8 cellular contexts compared by ENCODE assay signal in genomic region chr18:3450358-3451107, GRCh38. TPM values are rescaled to one million over a fixed set of nuclear protein-coding genes. Genes with fewer than 3 reads are reported as not detected.
A peak's percentile ranks its signal among the peaks of the same experiment; 100 is the strongest.
DNase-seq lines count a peak whose midpoint lies in the region; ATAC-seq and TF ChIP-seq lines count a peak whose summit lies in the region.

No MANE protein-coding gene starts in this region.

- peaks cover 3% of the 10 kb centered on the region for H3K4me1 ChIP-seq in right cardiac atrium (ENCODE audit: control insufficient read depth, insufficient read depth, low read length)

- WGBS in right cardiac atrium, result under 1% methylated on average over 69 of the region's 69 CpGs

- DNase-seq in NCI-H524 treated with DMSO at 0.1 percent for 48 hours (lab: John Stamatoyannopoulos, UW), result peak; percentile 23
- no peak for DNase-seq in NCI-H524 (lab: John Stamatoyannopoulos, UW)
- peak; percentile 76 for DNase-seq in T follicular helper cell (ENCODE audit: low read depth)
- DNase-seq in amniotic epithelial cell (ENCODE audit: low read depth), result peak; percentile 72
- DNase-seq in right cardiac atrium, result peak; percentile 81 to 91 (median 90)
- DNase-seq in retinal pigment epithelial cell (ENCODE audit: low read depth), result no peak

- H3K4me3 ChIP-seq in right cardiac atrium (ENCODE audit: low read length) (peak overlapping the region; percentile 92), retinal pigment epithelial cell (ENCODE audit: low read length) (peak overlapping the region; percentile 86)

- H3K9me3 ChIP-seq in right cardiac atrium (ENCODE audit: control insufficient read depth, low read length), result no peaks in the 10 kb centered on the region

- intact Hi-C loops in right cardiac atrium (cut with DNase I), result loop anchor here (2.0 to 10.0 kb wide), 7 partner anchors 142 to 214 kb away; no protein-coding TSS in a partner anchor

- ATAC-seq in right cardiac atrium (peak; percentile 1 to 2), HG02970 (IDR thresholded peaks at IDR 0.05; ENCODE audit: low FRiP score, unreplicated experiment) (no peak), GM18867 (IDR thresholded peaks at IDR 0.05; ENCODE audit: unreplicated experiment) (no peak)

- peak overlapping the region; percentile 97 for H3K27ac ChIP-seq in right cardiac atrium (ENCODE audit: low read length)

- H3K27me3 ChIP-seq in right cardiac atrium (ENCODE audit: control insufficient read depth, insufficient read depth), result no peaks in the 10 kb centered on the region

- no peak for TF ChIP-seq CTCF in retinal pigment epithelial cell (conservative IDR thresholded peaks at IDR 0.05; ENCODE audit: low read depth, low read length)

RNA-seq across cellular contexts. Expression of gene TGIF1, which starts 0.6 kb away (rescaled TPM):
- 10 to 100 TPM; 11.4 to 19.2 (median 12.8) TPM for total RNA-seq in right cardiac atrium
- 12.1 TPM for polyA plus RNA-seq in right cardiac atrium

Comparison
In these comparisons a context has a peak if more than half of its experiments do, and no peak if none do; other contexts are left out.
1. DNase-seq: peak in NCI-H524 treated with DMSO at 0.1 percent for 48 hours (single experiment), T follicular helper cell (single experiment), amniotic epithelial cell (single experiment) and right cardiac atrium (3 of 3); none in NCI-H524 (0 of 2) and retinal pigment epithelial cell (single experiment).
2. ATAC-seq: peak in right cardiac atrium (2 of 2); none in HG02970 (single experiment) and GM18867 (single experiment).